In the genomic region with DNA sequence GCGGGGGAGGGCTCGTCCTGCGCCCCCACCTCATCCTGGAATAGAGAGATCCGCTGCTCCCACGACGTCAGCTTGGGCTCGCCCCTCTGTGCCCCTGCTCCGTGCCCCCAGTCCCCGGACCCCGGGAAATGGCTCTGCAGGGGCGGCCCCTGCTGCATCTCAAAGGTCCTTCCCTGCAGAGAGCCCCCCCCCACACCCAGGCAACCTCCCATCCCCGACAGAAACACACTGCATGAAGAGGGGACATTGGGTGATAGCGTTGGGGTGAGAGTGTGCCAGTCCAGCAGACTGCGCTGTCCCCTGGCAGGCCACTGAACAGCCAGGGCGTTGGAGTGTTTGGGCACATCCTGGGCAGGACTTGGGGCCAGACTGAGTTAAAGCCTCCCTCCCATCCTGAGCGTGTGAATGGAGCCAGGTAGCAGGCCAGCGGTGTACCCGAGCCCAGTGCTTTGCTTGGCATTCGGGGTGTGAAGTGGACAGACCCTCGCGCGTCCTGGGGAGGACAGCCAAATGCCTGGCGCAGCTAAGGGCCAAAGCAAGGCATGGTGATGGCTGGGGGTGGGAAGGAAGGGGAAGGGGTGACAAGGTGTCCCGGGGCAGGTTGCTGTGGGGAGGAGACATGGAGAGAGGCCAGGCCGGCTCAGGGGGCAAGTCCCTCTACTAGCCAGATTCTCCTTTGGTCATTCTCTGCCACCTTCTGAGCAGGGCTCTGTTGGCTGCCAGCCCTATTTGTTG, we compare ENCODE assay signal across 9 cellular contexts. TPM values are rescaled to one million over a fixed set of nuclear protein-coding genes. Genes with fewer than 3 reads are reported as not detected.
DNase-seq lines count a peak whose midpoint lies in the region; ATAC-seq and TF ChIP-seq lines count a peak whose summit lies in the region.
"Had no signal": no experiment of that assay in that cellular context is flagged by ENCODE, and none has a peak within 500 bp of the region (broad histone marks: within the 10 kb centered on the region; RNA-seq: fewer than 3 reads in every experiment).

No MANE protein-coding gene starts in this region.

- H3K9me3 Mint-ChIP-seq in endodermal cell: no peaks in the 10 kb centered on the region
- H3K9me3 Mint-ChIP-seq in natural killer cell treated with Interleukin-12 subunit alpha and Interleukin-12 subunit beta and Interleukin-15 and Interleukin-18, amount 100 ng/mL, for 72 hours: no peaks in the 10 kb centered on the region

- H3K9me3 ChIP-seq in MM.1S (replicated peaks; ENCODE audit: insufficient read depth, low read length) (no peaks in the 10 kb centered on the region), endodermal cell (ENCODE audit: control insufficient read depth, low read length) (no peaks in the 10 kb centered on the region)

- no peak for ATAC-seq in natural killer cell treated with Interleukin-12 subunit alpha and Interleukin-12 subunit beta and Interleukin-15 and Interleukin-18, amount 100 ng/mL, for 72 hours

- H2AFZ ChIP-seq in MM.1S (ENCODE audit: low read length): peak overlapping the region; percentile 57; the same call in 1 of the 2 replicates

- H3K4me3 Mint-ChIP-seq in endodermal cell: peak overlapping the region; percentile 60
- peak overlapping the region; percentile 56 for H3K4me3 Mint-ChIP-seq in natural killer cell treated with Interleukin-12 subunit alpha and Interleukin-12 subunit beta and Interleukin-15 and Interleukin-18, amount 100 ng/mL, for 72 hours

- H3K4me1 ChIP-seq in MM.1S (ENCODE audit: low read length) (no peaks in the 10 kb centered on the region), endodermal cell (ENCODE audit: control insufficient read depth, insufficient read depth, low read length) (no peaks in the 10 kb centered on the region)

- peak overlapping the region; percentile 58 for H3K4me3 ChIP-seq in AG09309 (ENCODE audit: control insufficient read depth, low read depth, low read length)
- peak overlapping the region; percentile 43; the same call in 1 of the 2 replicates for H3K4me3 ChIP-seq in MM.1S (ENCODE audit: low read length)
- H3K4me3 ChIP-seq in endodermal cell (ENCODE audit: low read length): peak overlapping the region; percentile 74

- DNase-seq in AG09309 (ENCODE audit: low read depth): no peak
- DNase-seq in MM.1S: no peak
- DNase-seq in endodermal cell: no peak
- DNase-seq in natural killer cell treated with Interleukin-12 subunit alpha and Interleukin-12 subunit beta and Interleukin-15 and Interleukin-18, amount 100 ng/mL, for 72 hours (ENCODE audit: low spot score): no peak
- no peak for DNase-seq in GM03348 (ENCODE audit: low spot score)
- DNase-seq in HPDE6-E6E7 (ENCODE audit: extremely low spot score): no peak
- DNase-seq in UCSD-AML1 (lab: John Stamatoyannopoulos, UW; ENCODE audit: unreplicated experiment): no peak
- DNase-seq in DMS 273 (lab: John Stamatoyannopoulos, UW; ENCODE audit: unreplicated experiment): no peak

- H3K27me3 ChIP-seq in MM.1S (replicated peaks; ENCODE audit: insufficient read depth, low read length): peaks cover 40% of the 10 kb centered on the region
- peaks cover 48% of the 10 kb centered on the region for H3K27me3 ChIP-seq in endodermal cell (ENCODE audit: control insufficient read depth, insufficient read depth, low read length, poor library complexity, severe bottlenecking)

- no peaks in the 10 kb centered on the region for H3F3A ChIP-seq in MM.1S (ENCODE audit: insufficient read depth, low read length)

- H3K36me3 ChIP-seq in MM.1S (replicated peaks; ENCODE audit: insufficient read depth, low read length): no peaks in the 10 kb centered on the region
- H3K36me3 ChIP-seq in endodermal cell (ENCODE audit: control insufficient read depth, insufficient read depth, low read length): no peaks in the 10 kb centered on the region

- peak overlapping the region; percentile 86 for H3K4me2 ChIP-seq in MM.1S (ENCODE audit: low read depth, low read length)

- no peaks in the 10 kb centered on the region for H3K9me2 ChIP-seq in MM.1S (replicated peaks; ENCODE audit: insufficient read depth, low read length)

- no peak for TF ChIP-seq CTCF in AG09309 (IDR thresholded peaks at IDR 0.05; ENCODE audit: control insufficient read depth, insufficient read depth, low read depth, low read length, missing control alignments)
- no peak for TF ChIP-seq CTCF in MM.1S (IDR thresholded peaks at IDR 0.05; ENCODE audit: low read length)
- TF ChIP-seq CTCF in endodermal cell (conservative IDR thresholded peaks at IDR 0.05): no peak

- peaks cover 10% of the 10 kb centered on the region for H3K4me1 Mint-ChIP-seq in endodermal cell
- H3K4me1 Mint-ChIP-seq in natural killer cell treated with Interleukin-12 subunit alpha and Interleukin-12 subunit beta and Interleukin-15 and Interleukin-18, amount 100 ng/mL, for 72 hours (ENCODE audit: low read depth in 2 of 2): peaks cover 0 to 7% of the 10 kb centered on the region in 2 donors

- H3K9ac ChIP-seq in MM.1S (ENCODE audit: low read length) (peak overlapping the region; percentile 8; the same call in 1 of the 2 replicates), endodermal cell (ENCODE audit: extremely low read depth, low read length, poor library complexity, severe bottlenecking) (no peak overlapping the region)

- no peak overlapping the region for H3K27ac Mint-ChIP-seq in endodermal cell
- no peak overlapping the region for H3K27ac Mint-ChIP-seq in natural killer cell treated with Interleukin-12 subunit alpha and Interleukin-12 subunit beta and Interleukin-15 and Interleukin-18, amount 100 ng/mL, for 72 hours

- H4K20me1 ChIP-seq in MM.1S (ENCODE audit: insufficient read depth, low read length): no peaks in the 10 kb centered on the region

- H3K27me3 Mint-ChIP-seq in endodermal cell (ENCODE audit: insufficient read depth): peaks cover 62% of the 10 kb centered on the region
- peaks cover 0 to 8% of the 10 kb centered on the region in 2 donors for H3K27me3 Mint-ChIP-seq in natural killer cell treated with Interleukin-12 subunit alpha and Interleukin-12 subunit beta and Interleukin-15 and Interleukin-18, amount 100 ng/mL, for 72 hours

- no peaks in the 10 kb centered on the region for H3K79me2 ChIP-seq in MM.1S (ENCODE audit: low read length)

- H3K27ac ChIP-seq in MM.1S (ENCODE audit: low read length) (no peak overlapping the region), endodermal cell (ENCODE audit: low read depth, low read length) (no peak overlapping the region)

- 45 to 86% methylated on average over 5 to 24 of the region's 25 CpGs for WGBS in endodermal cell (ENCODE audit: insufficient coverage in 1 of 2, insufficient read length in 1 of 2), 2 experiments

- no peaks in the 10 kb centered on the region for H3K36me3 Mint-ChIP-seq in endodermal cell (ENCODE audit: low read depth)
- no peaks in the 10 kb centered on the region for H3K36me3 Mint-ChIP-seq in natural killer cell treated with Interleukin-12 subunit alpha and Interleukin-12 subunit beta and Interleukin-15 and Interleukin-18, amount 100 ng/mL, for 72 hours

RNA-seq across cellular contexts. Expression of gene ETNK2, which starts 0.6 kb away (rescaled TPM):
- 10 to 100 TPM; 16.7 to 24.4 TPM for total RNA-seq in endodermal cell
- polyA plus RNA-seq in endodermal cell (2013, experiment 1 of 2): 11.9 TPM
- 11.8 TPM for polyA plus RNA-seq in endodermal cell (2013, experiment 2 of 2)
- under 1 TPM; 0.50 to 0.67 TPM for total RNA-seq in natural killer cell treated with Interleukin-12 subunit alpha and Interleukin-12 subunit beta and Interleukin-15 and Interleukin-18, amount 100 ng/mL, for 72 hours

RNA-seq across cellular contexts. Expression of gene REN, which starts 13.7 kb away (rescaled TPM):
- total RNA-seq in endodermal cell: not detected
- 0.85 TPM for polyA plus RNA-seq in endodermal cell (2013, experiment 1 of 2)
- 0.29 TPM for polyA plus RNA-seq in endodermal cell (2013, experiment 2 of 2)
- total RNA-seq in natural killer cell treated with Interleukin-12 subunit alpha and Interleukin-12 subunit beta and Interleukin-15 and Interleukin-18, amount 100 ng/mL, for 72 hours: not detected
- total RNA-seq: lung microvascular endothelial cell had no signal

RNA-seq across cellular contexts. Expression of gene KISS1, which starts 43.8 kb away (rescaled TPM):
- not detected for total RNA-seq in endodermal cell
- not detected for polyA plus RNA-seq in endodermal cell (2013, experiment 1 of 2)
- polyA plus RNA-seq in endodermal cell (2013, experiment 2 of 2): not detected
- not detected for total RNA-seq in natural killer cell treated with Interleukin-12 subunit alpha and Interleukin-12 subunit beta and Interleukin-15 and Interleukin-18, amount 100 ng/mL, for 72 hours

Comparison
In these comparisons a context has a peak if more than half of its experiments do, and no peak if none do; other contexts are left out.
1. RNA of gene ETNK2, which starts 0.6 kb away (total RNA-seq): 16.7 to 24.4 TPM in endodermal cell; 0.50 to 0.67 TPM in natural killer cell treated with Interleukin-12 subunit alpha and Interleukin-12 subunit beta and Interleukin-15 and Interleukin-18, amount 100 ng/mL, for 72 hours; every median in the first group is over 10 times any median in the second.
2. Peak in every context shown above with its lines, with median percentiles within 50 percentile points of each other: H3K4me3 ChIP-seq.